ENCODE assay signal across 16 cellular contexts in genomic region chr7:150675714-150676113, GRCh38. TPM values are rescaled to one million over a fixed set of nuclear protein-coding genes. Genes with fewer than 3 reads are reported as not detected.
DNase-seq lines count a peak whose midpoint lies in the region; ATAC-seq, FAIRE-seq and TF ChIP-seq lines count a peak whose summit lies in the region.
"Had no signal": no experiment of that assay in that cellular context is flagged by ENCODE, and none has a peak within 500 bp of the region (broad histone marks: within the 10 kb centered on the region; RNA-seq: fewer than 3 reads in every experiment).

No MANE protein-coding gene starts in this region.

- no peak for ATAC-seq in stimulated activated effector memory CD8-positive, alpha-beta T cell treated with anti-CD3 and anti-CD28 coated beads, Interleukin-12 subunit alpha, Interleukin-12 subunit beta, amount 100 ng/mL, for 72 hours
- ATAC-seq in GM18498 (IDR thresholded peaks at IDR 0.05; ENCODE audit: unreplicated experiment): no peak

- peaks cover 64% of the 10 kb centered on the region for H3K4me1 Mint-ChIP-seq in activated CD4-positive, alpha-beta T cell treated with anti-CD3 and anti-CD28 coated beads, Interleukin-2, amount 10 ng/mL, durations not matched to agents 24 days and 14 days
- H3K4me1 Mint-ChIP-seq in stimulated activated effector memory CD8-positive, alpha-beta T cell treated with anti-CD3 and anti-CD28 coated beads, Interleukin-12 subunit alpha, Interleukin-12 subunit beta, amount 100 ng/mL, for 72 hours: peaks cover 63% of the 10 kb centered on the region

- H3K9me3 Mint-ChIP-seq in activated CD4-positive, alpha-beta T cell treated with anti-CD3 and anti-CD28 coated beads, Interleukin-2, amount 10 ng/mL, durations not matched to agents 24 days and 14 days: peaks cover 15% of the 10 kb centered on the region
- H3K9me3 Mint-ChIP-seq in stimulated activated effector memory CD8-positive, alpha-beta T cell treated with anti-CD3 and anti-CD28 coated beads, Interleukin-12 subunit alpha, Interleukin-12 subunit beta, amount 100 ng/mL, for 72 hours: peaks cover 5% of the 10 kb centered on the region

- peak overlapping the region; percentile 96 for H3K27ac ChIP-seq in KOPT-K1 (ENCODE audit: low read depth, low read length, poor library complexity, severe bottlenecking)
- peak overlapping the region; percentile 71 for H3K27ac ChIP-seq in effector memory CD4-positive, alpha-beta T cell (ENCODE audit: insufficient read depth, low read length, poor library complexity, severe bottlenecking)
- H3K27ac ChIP-seq: cardiac muscle cell had no signal

- peak overlapping the region; percentile 65 for H3K4me3 Mint-ChIP-seq in activated CD4-positive, alpha-beta T cell treated with anti-CD3 and anti-CD28 coated beads, Interleukin-2, amount 10 ng/mL, durations not matched to agents 24 days and 14 days
- H3K4me3 Mint-ChIP-seq in stimulated activated effector memory CD8-positive, alpha-beta T cell treated with anti-CD3 and anti-CD28 coated beads, Interleukin-12 subunit alpha, Interleukin-12 subunit beta, amount 100 ng/mL, for 72 hours: no peak overlapping the region

- no peaks in the 10 kb centered on the region for H3K36me3 ChIP-seq in KOPT-K1 (ENCODE audit: insufficient read depth, low read length)
- H3K36me3 ChIP-seq in effector memory CD4-positive, alpha-beta T cell (ENCODE audit: control insufficient read depth, insufficient read depth, low read length): no peaks in the 10 kb centered on the region
- H3K36me3 ChIP-seq: cardiac muscle cell, tibial nerve had no signal

- intact Hi-C loops in activated CD4-positive, alpha-beta T cell treated with anti-CD3 and anti-CD28 coated beads, Interleukin-2, amount 10 ng/mL, durations not matched to agents 24 days and 14 days (cut with micrococcal nuclease): loop anchor here (1.0 kb wide), 1 partner anchor 7 kb away; no protein-coding TSS in a partner anchor

- peaks cover 38% of the 10 kb centered on the region for H3K36me3 Mint-ChIP-seq in activated CD4-positive, alpha-beta T cell treated with anti-CD3 and anti-CD28 coated beads, Interleukin-2, amount 10 ng/mL, durations not matched to agents 24 days and 14 days (ENCODE audit: low read depth)
- H3K36me3 Mint-ChIP-seq in stimulated activated effector memory CD8-positive, alpha-beta T cell treated with anti-CD3 and anti-CD28 coated beads, Interleukin-12 subunit alpha, Interleukin-12 subunit beta, amount 100 ng/mL, for 72 hours: peaks cover 6% of the 10 kb centered on the region

- peak overlapping the region; percentile 76 for H3K27ac Mint-ChIP-seq in activated CD4-positive, alpha-beta T cell treated with anti-CD3 and anti-CD28 coated beads, Interleukin-2, amount 10 ng/mL, durations not matched to agents 24 days and 14 days
- H3K27ac Mint-ChIP-seq in stimulated activated effector memory CD8-positive, alpha-beta T cell treated with anti-CD3 and anti-CD28 coated beads, Interleukin-12 subunit alpha, Interleukin-12 subunit beta, amount 100 ng/mL, for 72 hours: peak overlapping the region; percentile 45
- H3K27ac Mint-ChIP-seq: progenitor cell of endocrine pancreas had no signal

- no peak overlapping the region for H3K4me3 ChIP-seq in effector memory CD4-positive, alpha-beta T cell (ENCODE audit: insufficient read depth, low read depth, low read length, poor library complexity, severe bottlenecking)
- H3K4me3 ChIP-seq: cardiac muscle cell, tibial nerve had no signal

- no peaks in the 10 kb centered on the region for H3K27me3 ChIP-seq in effector memory CD4-positive, alpha-beta T cell (replicated peaks; ENCODE audit: control insufficient read depth, insufficient read depth, low read length, poor library complexity, severe bottlenecking)
- H3K27me3 ChIP-seq: cardiac muscle cell, tibial nerve had no signal

- H3K27me3 Mint-ChIP-seq in activated CD4-positive, alpha-beta T cell treated with anti-CD3 and anti-CD28 coated beads, Interleukin-2, amount 10 ng/mL, durations not matched to agents 24 days and 14 days: no peaks in the 10 kb centered on the region
- H3K27me3 Mint-ChIP-seq: progenitor cell of endocrine pancreas had no signal

- TF ChIP-seq POLR2A in H54 (IDR thresholded peaks at IDR 0.05; ENCODE audit: low read depth, low read length): no peak

- DNase-seq in activated CD4-positive, alpha-beta T cell treated with anti-CD3 and anti-CD28 coated beads, Interleukin-2, amount 10 ng/mL, durations not matched to agents 24 days and 14 days: peak; percentile 57
- no peak for DNase-seq in activated CD4-positive, alpha-beta T cell treated with anti-CD3 and anti-CD28 coated beads, Interleukin-2, amount 50 U/mL, for 4 hours
- DNase-seq in effector memory CD4-positive, alpha-beta T cell: no peak
- DNase-seq in stimulated activated effector memory CD8-positive, alpha-beta T cell treated with anti-CD3 and anti-CD28 coated beads, Interleukin-12 subunit alpha, Interleukin-12 subunit beta, amount 100 ng/mL, for 72 hours (ENCODE audit: low spot score in 2 of 2): no peak
- no peak for DNase-seq in NCI-H1436 treated with DMSO at 0.1 percent for 48 hours (lab: John Stamatoyannopoulos, UW)
- no peak for DNase-seq in H54 (ENCODE audit: insufficient read length, low spot score)
- DNase-seq: NCI-H2029; stimulated activated CD4-positive, alpha-beta T cell treated with anti-CD3 and anti-CD28 coated beads, Interleukin-15, amount 100 ng/mL, for 24 hours had no signal

- peaks cover 37% of the 10 kb centered on the region for H3K9me3 ChIP-seq in KOPT-K1 (ENCODE audit: insufficient read depth, low read length, poor library complexity, severe bottlenecking)
- H3K9me3 ChIP-seq in effector memory CD4-positive, alpha-beta T cell (ENCODE audit: control insufficient read depth, low read length): no peaks in the 10 kb centered on the region
- H3K9me3 ChIP-seq: tibial nerve had no signal

- peaks cover 18% of the 10 kb centered on the region for H3K4me1 ChIP-seq in effector memory CD4-positive, alpha-beta T cell (ENCODE audit: control insufficient read depth, insufficient read depth, low read length, poor library complexity, severe bottlenecking)

- FAIRE-seq in H54 (lab: Jason Lieb, UNC): no peak
- FAIRE-seq: A204.1, endometrium, G401.6 had no signal

RNA-seq across cellular contexts. Expression of gene GIMAP2, which starts 9.8 kb away (rescaled TPM):
- 28.2 TPM in 2 replicates for total RNA-seq in activated CD4-positive, alpha-beta T cell treated with anti-CD3 and anti-CD28 coated beads, Interleukin-2, amount 10 ng/mL, durations not matched to agents 24 days and 14 days
- total RNA-seq: cardiac muscle cell, progenitor cell of endocrine pancreas had no signal

RNA-seq across cellular contexts. Expression of gene GIMAP1, which starts 40.7 kb away (rescaled TPM):
- 4.9 and 6.0 TPM in 2 replicates for total RNA-seq in activated CD4-positive, alpha-beta T cell treated with anti-CD3 and anti-CD28 coated beads, Interleukin-2, amount 10 ng/mL, durations not matched to agents 24 days and 14 days
- total RNA-seq: progenitor cell of endocrine pancreas had no signal

RNA-seq across cellular contexts. Expression of gene GIMAP6, which starts 43.5 kb away (rescaled TPM):
- total RNA-seq in activated CD4-positive, alpha-beta T cell treated with anti-CD3 and anti-CD28 coated beads, Interleukin-2, amount 10 ng/mL, durations not matched to agents 24 days and 14 days: 35.5 and 35.8 TPM in 2 replicates
- total RNA-seq: progenitor cell of endocrine pancreas had no signal
